8 cellular contexts compared by ENCODE assay signal in the genomic region with DNA sequence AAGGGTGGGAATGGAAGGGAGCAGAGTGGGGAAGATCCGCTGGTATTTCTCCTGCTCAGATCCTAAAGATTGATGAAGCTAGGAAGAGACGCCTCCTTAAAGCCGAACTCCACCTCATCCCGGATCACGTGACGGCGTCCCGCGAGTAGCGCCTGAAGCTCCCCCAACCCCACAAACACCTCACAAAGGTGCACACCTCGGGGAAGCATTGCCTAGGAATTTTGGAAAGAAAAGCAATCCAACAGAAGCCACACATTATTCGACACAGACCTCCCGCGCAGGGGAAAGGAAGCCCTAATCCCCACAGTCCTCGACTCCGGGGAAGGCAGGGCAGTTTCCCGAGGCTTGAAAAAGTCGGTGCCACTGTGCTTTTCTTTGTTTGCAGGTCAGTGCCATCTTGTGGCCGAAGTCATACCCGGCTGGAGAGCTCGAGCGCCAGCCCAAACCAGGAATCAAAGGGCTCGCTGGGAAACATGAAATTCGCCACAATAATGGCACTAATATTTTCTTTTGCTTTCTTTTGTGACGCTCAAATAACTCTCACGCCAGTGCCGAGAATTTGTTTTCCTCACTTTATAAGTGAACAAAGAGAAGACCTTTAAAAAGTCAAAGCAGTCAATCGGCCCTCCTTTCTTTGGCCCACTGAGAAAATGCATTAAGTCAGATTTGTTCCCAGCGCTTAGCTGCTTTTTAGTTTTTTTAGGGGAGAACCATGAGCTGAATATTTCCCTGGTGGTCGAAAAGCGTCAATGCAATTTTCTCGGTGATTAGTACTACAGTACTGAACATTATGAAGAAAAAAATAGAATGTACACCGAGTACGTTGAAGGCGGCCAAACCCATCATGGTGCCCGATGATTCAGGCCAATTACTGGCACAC. TPM values are rescaled to one million over a fixed set of nuclear protein-coding genes. Genes with fewer than 3 reads are reported as not detected.
DNase-seq lines count a peak whose midpoint lies in the region; ATAC-seq and TF ChIP-seq lines count a peak whose summit lies in the region.

A gene (minus strand): TSS at position 71 of the 880 bp plus-strand sequence. CDS start 6,042 bp downstream, outside the sequence.

- H3K36me3 ChIP-seq in adipocyte (ENCODE audit: control insufficient read depth, insufficient read depth, low read length, severe bottlenecking) (no peaks in the 10 kb centered on the region), osteoblast (ENCODE audit: insufficient read depth, low read length) (no peaks in the 10 kb centered on the region)

- DNase-seq in COLO668 (lab: John Stamatoyannopoulos, UW; ENCODE audit: unreplicated experiment) (peak; percentile 46), NOMO-1 treated with dmso at 0.1 percent for 144 hours (lab: John Stamatoyannopoulos, UW; ENCODE audit: unreplicated experiment) (peak; percentile 12), adipocyte (ENCODE audit: low read depth) (peak; percentile 86), Right ventricle myocardium superior (peak; percentile 65), osteoblast (ENCODE audit: insufficient read length, low spot score, missing footprints) (peak; percentile 94), activated gamma-delta T cell treated with Interleukin-2 at 50 U/mL for 16 hours (no peak)

- H3K79me2 ChIP-seq in osteoblast (ENCODE audit: insufficient read depth, low read length), result no peaks in the 10 kb centered on the region

- H3K4me1 ChIP-seq in adipocyte (ENCODE audit: control insufficient read depth, insufficient read depth, low read length) (peaks cover 15% of the 10 kb centered on the region), osteoblast (ENCODE audit: insufficient read depth, low read length) (peaks cover 11% of the 10 kb centered on the region)

- ATAC-seq in GM19395 (IDR thresholded peaks at IDR 0.05; ENCODE audit: unreplicated experiment) (peak; percentile 82), HG03439 (IDR thresholded peaks at IDR 0.05; ENCODE audit: unreplicated experiment) (peak; percentile 84), Right ventricle myocardium superior (ENCODE audit: poor library complexity) (peak; percentile 98)

- H3K27ac ChIP-seq in osteoblast (ENCODE audit: low read depth, low read length), result no peak within 1 kb of the TSS

- no peaks in the 10 kb centered on the region for H4K20me1 ChIP-seq in osteoblast (ENCODE audit: insufficient read depth, low read length)

- peak within 1 kb of the TSS; percentile 97 for H3K4me2 ChIP-seq in osteoblast (ENCODE audit: insufficient read depth, low read length)

- no peaks in the 10 kb centered on the region for H3K9me3 ChIP-seq in adipocyte (ENCODE audit: control insufficient read depth, low read length)
- no peaks in the 10 kb centered on the region for H3K9me3 ChIP-seq in osteoblast (ENCODE audit: low read depth, low read length)

- peak within 1 kb of the TSS; percentile 96 for H2AFZ ChIP-seq in osteoblast (ENCODE audit: low read length)

- H3K27me3 ChIP-seq in adipocyte (replicated peaks; ENCODE audit: control insufficient read depth, insufficient read depth, low read length) (peaks cover 19% of the 10 kb centered on the region), osteoblast (ENCODE audit: insufficient read depth, low read length) (peaks cover 25% of the 10 kb centered on the region)

- H3K4me3 ChIP-seq in adipocyte (ENCODE audit: low read length) (peak within 1 kb of the TSS; percentile 83), osteoblast (ENCODE audit: insufficient read depth, low read length) (peak within 1 kb of the TSS; percentile 73)

- peak; percentile 86 for TF ChIP-seq CTCF in osteoblast (IDR thresholded peaks at IDR 0.05; ENCODE audit: extremely low read depth, low read depth, low read length)

- peak within 1 kb of the TSS; percentile 82 for H3K9ac ChIP-seq in adipocyte (ENCODE audit: low read length)

- intact Hi-C loops in Right ventricle myocardium superior (cut with DNase I), result loop anchor here (10.0 kb wide), 1 partner anchor 838 kb away; no protein-coding TSS in a partner anchor

RNA-seq across cellular contexts. Expression of the gene that starts here (rescaled TPM):
- total RNA-seq in Right ventricle myocardium superior (0.62 TPM), osteoblast (under 0.01 TPM in 2 replicates)

Comparison
In these comparisons a context has a peak if more than half of its experiments do, and no peak if none do; other contexts are left out.
1. Peak in DNase-seq and ATAC-seq in Right ventricle myocardium superior; RNA of the gene not detected or under 1 TPM.
2. Peak in DNase-seq, H3K4me3 ChIP-seq and H3K4me2 ChIP-seq in osteoblast; RNA of the gene not detected or under 1 TPM.